Comparison of ENCODE assay signal across 9 cellular contexts in the genomic region with DNA sequence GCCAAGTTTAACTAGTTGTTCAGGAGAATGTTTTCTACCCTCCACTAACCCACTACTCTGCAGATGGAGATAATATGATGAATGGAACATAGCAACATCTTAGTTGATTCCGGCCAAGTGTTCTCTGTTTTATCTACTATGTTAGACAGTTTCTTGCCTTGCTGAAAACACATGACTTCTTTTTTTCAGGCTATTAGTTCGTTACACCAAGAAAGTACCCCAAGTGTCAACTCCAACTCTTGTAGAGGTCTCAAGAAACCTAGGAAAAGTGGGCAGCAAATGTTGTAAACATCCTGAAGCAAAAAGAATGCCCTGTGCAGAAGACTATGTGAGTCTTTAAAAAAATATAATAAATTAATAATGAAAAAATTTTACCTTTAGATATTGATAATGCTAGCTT. TPM values are rescaled to one million over a fixed set of nuclear protein-coding genes. Genes with fewer than 3 reads are reported as not detected.
"Had no signal": no experiment of that assay in that cellular context is flagged by ENCODE, and none has a peak within 500 bp of the region (broad histone marks: within the 10 kb centered on the region; RNA-seq: fewer than 3 reads in every experiment).

No MANE protein-coding gene starts in this region.

- H3K4me3 ChIP-seq: GM12878 had no signal

- DNase-seq: GDM1, GF-D8 had no signal

- FAIRE-seq: G401.6, GM12878, GM12891, GM12892, GM18507, GM19239 had no signal

- ATAC-seq: GM12878 had no signal

RNA-seq across cellular contexts. Expression of gene ALB, which starts 13.3 kb away (rescaled TPM):
- total RNA-seq: G401 had no signal

RNA-seq across cellular contexts. Expression of gene AFP, which starts 18.7 kb away (rescaled TPM):
- total RNA-seq: G401 had no signal
- polyA plus RNA-seq: GM12878 had no signal
